Comparison of ENCODE assay signal across 1 cellular context in genomic region chr17:61416211-61416539, GRCh38.
TF ChIP-seq lines count a peak whose summit lies in the region.

No MANE protein-coding gene starts in this region.

TF ChIP-seq in GM23338, 12 proteins besides CTCF, POLR2A, EP300 and RAD21 (continued from another document):
- TF ChIP-seq ETS1 (IDR thresholded peaks at IDR 0.05) (no peak), NANOG (IDR thresholded peaks at IDR 0.05; ENCODE audit: borderline replicate concordance) (no peak), REST (IDR thresholded peaks at IDR 0.05; ENCODE audit: unreplicated experiment) (no peak), ZNF331 (CRISPR knock-in tag; IDR thresholded peaks at IDR 0.05; ENCODE audit: low read depth) (no peak), POLR2AphosphoS5 (IDR thresholded peaks at IDR 0.05; ENCODE audit: low read depth) (no peak), EZH2phosphoT487 (IDR thresholded peaks at IDR 0.05; ENCODE audit: unreplicated experiment) (no peak)
